Comparison of ENCODE assay signal across 10 cellular contexts in genomic region chr3:134463676-134464611, GRCh38. TPM values are rescaled to one million over a fixed set of nuclear protein-coding genes. Genes with fewer than 3 reads are reported as not detected.
DNase-seq lines count a peak whose midpoint lies in the region; ATAC-seq and TF ChIP-seq lines count a peak whose summit lies in the region.
"Had no signal": no experiment of that assay in that cellular context is flagged by ENCODE, and none has a peak within 500 bp of the region (broad histone marks: within the 10 kb centered on the region; RNA-seq: fewer than 3 reads in every experiment).

No MANE protein-coding gene starts in this region.

- no peak for TF ChIP-seq POLR2A in stomach (IDR thresholded peaks at IDR 0.05)

- no peak for TF ChIP-seq CTCF in kidney epithelial cell (IDR thresholded peaks at IDR 0.05; ENCODE audit: insufficient read depth, low read length, poor library complexity, severe bottlenecking)
- no peak for TF ChIP-seq CTCF in stomach (IDR thresholded peaks at IDR 0.05)

- peak; percentile 56 to 63 for DNase-seq in HAP-1 (ENCODE audit: low spot score in 2 of 2)
- peak; percentile 29 for DNase-seq in cerebellum (ENCODE audit: low spot score)
- DNase-seq in kidney epithelial cell (ENCODE audit: low read depth), result peak; percentile 65
- DNase-seq in stomach, result no peak
- no peak for DNase-seq in HuH-7.5 (ENCODE audit: low spot score)
- DNase-seq in SKM-1 (lab: John Stamatoyannopoulos, UW; ENCODE audit: unreplicated experiment), result no peak

- H3K4me3 ChIP-seq in HAP-1, result no peak overlapping the region
- H3K4me3 ChIP-seq in kidney epithelial cell (ENCODE audit: low read depth, low read length), result no peak overlapping the region
- H3K4me3 ChIP-seq in stomach, result no peak overlapping the region

- H3K9me3 ChIP-seq in HAP-1 (no peaks in the 10 kb centered on the region), stomach (no peaks in the 10 kb centered on the region)

- no peak for ATAC-seq in GM21529 (IDR thresholded peaks at IDR 0.05; ENCODE audit: unreplicated experiment)
- no peak for ATAC-seq in GM21447 (IDR thresholded peaks at IDR 0.05; ENCODE audit: unreplicated experiment)

- WGBS in stomach, 5 donors, result 51 to 81% (median 68%) methylated on average over 17 of the region's 17 CpGs

- in situ Hi-C loops in HAP-1 (cut with MboI; ENCODE audit: low sequenced_read_pairs), result no loop called here

- H3K4me1 ChIP-seq in HAP-1, result peaks cover 13% of the 10 kb centered on the region
- peaks cover 0 to 48% (median 15%) of the 10 kb centered on the region in 4 donors for H3K4me1 ChIP-seq in stomach

- H3K27me3 ChIP-seq in HAP-1 (ENCODE audit: low read depth) (no peaks in the 10 kb centered on the region), kidney epithelial cell (ENCODE audit: control insufficient read depth, insufficient read depth, low read length) (no peaks in the 10 kb centered on the region), stomach (no peaks in the 10 kb centered on the region)

- TF ChIP-seq EP300 in stomach (IDR thresholded peaks at IDR 0.05), result no peak

- no peaks in the 10 kb centered on the region for H3K36me3 ChIP-seq in HAP-1 (replicated peaks)
- H3K36me3 ChIP-seq in kidney epithelial cell (ENCODE audit: control insufficient read depth, insufficient read depth, low read length), result no peaks in the 10 kb centered on the region
- H3K36me3 ChIP-seq in stomach, result no peaks in the 10 kb centered on the region

- H3K27ac ChIP-seq in stomach, result peak overlapping the region; percentile 3 to 77 (median 67)
- H3K27ac ChIP-seq: epithelial cell of prostate, KMS-11 had no signal

- intact Hi-C loops in stomach (cut with DNase I; ENCODE audit: low total_unique reads), result no loop called here

RNA-seq across cellular contexts. Expression of gene ANAPC13, which starts 21.8 kb away (rescaled TPM):
- total RNA-seq in cerebellum (37.3 TPM), kidney epithelial cell (48.7 and 50.1 TPM in 2 replicates), stomach (10 to 100 TPM in 4 of 5 donors, 1 to 10 TPM in 1; 3.2 to 73.3 (median 29.9) TPM)
- polyA plus RNA-seq in stomach, result 100 to 1,000 TPM in 1 of 3 donors, 10 to 100 TPM in 2; 57.6 to 130 (median 85.4) TPM

RNA-seq across cellular contexts. Expression of gene CEP63, which starts 21.9 kb away (rescaled TPM):
- total RNA-seq in cerebellum (26.4 TPM), kidney epithelial cell (11.7 and 17.8 TPM in 2 replicates), stomach (100 to 1,000 TPM in 1 of 5 donors, 10 to 100 TPM in 3, 1 to 10 TPM in 1; 8.1 to 104 (median 47.4) TPM)
- 10 to 100 TPM; 12.8 to 16.3 (median 14.7) TPM for polyA plus RNA-seq in stomach

Comparison
In these comparisons a context has a peak if more than half of its experiments do, and no peak if none do; other contexts are left out.
1. DNase-seq: peak in HAP-1 (2 of 2), cerebellum (single experiment) and kidney epithelial cell (single experiment); none in stomach (single experiment), HuH-7.5 (single experiment) and SKM-1 (single experiment).